ENCODE assay signal across 30 cellular contexts in the genomic region with DNA sequence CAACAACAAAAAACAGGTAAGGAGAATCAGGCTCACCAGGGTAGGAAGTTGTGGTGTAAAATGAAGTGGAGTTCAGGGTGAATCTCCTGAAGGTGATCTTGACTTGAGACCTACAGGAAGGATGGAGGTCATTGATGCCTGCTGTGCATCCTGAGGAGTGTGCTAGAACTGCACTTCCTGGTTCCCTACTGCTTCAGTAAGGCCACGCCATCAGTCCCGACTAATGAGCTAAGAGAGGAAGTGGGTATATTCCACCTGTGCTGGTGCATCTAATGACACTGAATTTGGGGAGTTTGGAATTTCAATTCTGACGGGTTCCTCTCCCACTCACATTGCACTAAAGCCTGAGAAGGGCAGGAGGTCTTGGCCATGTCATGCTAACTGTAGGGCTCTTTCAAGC.
"Had no signal": no experiment of that assay in that cellular context is flagged by ENCODE, and none has a peak within 500 bp of the region (broad histone marks: within the 10 kb centered on the region; RNA-seq: fewer than 3 reads in every experiment).

No MANE protein-coding gene starts in this region.

- H3K9me3 ChIP-seq: neutrophil, prostate gland, sigmoid colon, spleen, suprapubic skin, thoracic aorta, tibial artery, upper lobe of right lung had no signal

- H3K4me3 Mint-ChIP-seq: immature natural killer cell; mesothelial cell of epicardium; naive B cell; natural killer cell; nephron progenitor cell; neural progenitor cell; stimulated activated effector memory CD8-positive, alpha-beta T cell treated with anti-CD3 and anti-CD28 coated beads, Interleukin-12 subunit alpha, Interleukin-12 subunit beta, amount 100 ng/mL, for 72 hours; stimulated activated naive CD8-positive, alpha-beta T cell treated with anti-CD3 and anti-CD28 coated beads, Interleukin-15, Interleukin-2, amounts not matched to agents 100 ng/mL and 50 ng/mL, for 24 hours had no signal

- H3K27ac ChIP-seq: left ventricle myocardium inferior, neural progenitor cell, neutrophil, prostate gland, sigmoid colon, spleen, suprapubic skin, thoracic aorta, tibial artery, upper lobe of right lung had no signal

- H3K36me3 Mint-ChIP-seq: immature natural killer cell; mesothelial cell of epicardium; naive B cell; natural killer cell; neural progenitor cell; stimulated activated effector memory CD8-positive, alpha-beta T cell treated with anti-CD3 and anti-CD28 coated beads, Interleukin-12 subunit alpha, Interleukin-12 subunit beta, amount 100 ng/mL, for 72 hours had no signal

- H3K9ac ChIP-seq: neural progenitor cell had no signal

- DNase-seq: hippocampal formation; immature natural killer cell; left ventricle myocardium inferior; mesendoderm; naive B cell; natural killer cell; nephron progenitor cell; occipital lobe; posterior cingulate gyrus; retina; right cardiac atrium; sigmoid colon; small intestine; spleen; stimulated activated CD4-positive, alpha-beta T cell treated with anti-CD3 and anti-CD28 coated beads, Interleukin-4, amount 100 ng/mL, for 24 hours; stimulated activated naive CD4-positive, alpha-beta T cell; tibial artery; trophoblast cell; upper lobe of right lung had no signal

- H3K4me1 ChIP-seq: left ventricle myocardium inferior, neural progenitor cell, prostate gland, spleen, suprapubic skin, upper lobe of right lung had no signal

- H3K9me3 Mint-ChIP-seq: immature natural killer cell; natural killer cell; neural progenitor cell; stimulated activated effector memory CD8-positive, alpha-beta T cell treated with anti-CD3 and anti-CD28 coated beads, Interleukin-12 subunit alpha, Interleukin-12 subunit beta, amount 100 ng/mL, for 72 hours; stimulated activated naive CD8-positive, alpha-beta T cell treated with anti-CD3 and anti-CD28 coated beads, Interleukin-15, Interleukin-2, amounts not matched to agents 100 ng/mL and 50 ng/mL, for 24 hours had no signal

- H2AFZ ChIP-seq: neural progenitor cell had no signal

- ATAC-seq: natural killer cell; right cardiac atrium; stimulated activated effector memory CD8-positive, alpha-beta T cell treated with anti-CD3 and anti-CD28 coated beads, Interleukin-12 subunit alpha, Interleukin-12 subunit beta, amount 100 ng/mL, for 72 hours; upper lobe of right lung had no signal

- H3K27me3 Mint-ChIP-seq: stimulated activated naive CD8-positive, alpha-beta T cell treated with anti-CD3 and anti-CD28 coated beads, Interleukin-15, Interleukin-2, amounts not matched to agents 100 ng/mL and 50 ng/mL, for 24 hours had no signal

- H3K36me3 ChIP-seq: left ventricle myocardium inferior, neural progenitor cell, neutrophil, prostate gland, sigmoid colon, spleen, suprapubic skin, thoracic aorta, tibial artery, upper lobe of right lung had no signal

- H3K4me3 ChIP-seq: left ventricle myocardium inferior, lung, neural progenitor cell, prostate gland, sigmoid colon, spleen, suprapubic skin, thoracic aorta, tibial artery, upper lobe of right lung had no signal

- H3K27ac Mint-ChIP-seq: immature natural killer cell; mesothelial cell of epicardium; naive B cell; natural killer cell; nephron progenitor cell; neural progenitor cell; stimulated activated effector memory CD8-positive, alpha-beta T cell treated with anti-CD3 and anti-CD28 coated beads, Interleukin-12 subunit alpha, Interleukin-12 subunit beta, amount 100 ng/mL, for 72 hours; stimulated activated naive CD8-positive, alpha-beta T cell treated with anti-CD3 and anti-CD28 coated beads, Interleukin-15, Interleukin-2, amounts not matched to agents 100 ng/mL and 50 ng/mL, for 24 hours had no signal

- H3K4me1 Mint-ChIP-seq: immature natural killer cell; naive B cell; natural killer cell; neural progenitor cell; stimulated activated effector memory CD8-positive, alpha-beta T cell treated with anti-CD3 and anti-CD28 coated beads, Interleukin-12 subunit alpha, Interleukin-12 subunit beta, amount 100 ng/mL, for 72 hours had no signal

- H3K27me3 ChIP-seq: neural progenitor cell, neutrophil, sigmoid colon, spleen, suprapubic skin, tibial artery, upper lobe of right lung had no signal

- FAIRE-seq: islet of Langerhans, small intestine, urothelium cell line had no signal

- H3K4me2 ChIP-seq: neural progenitor cell had no signal
